9 cellular contexts compared by ENCODE assay signal in the genomic region with DNA sequence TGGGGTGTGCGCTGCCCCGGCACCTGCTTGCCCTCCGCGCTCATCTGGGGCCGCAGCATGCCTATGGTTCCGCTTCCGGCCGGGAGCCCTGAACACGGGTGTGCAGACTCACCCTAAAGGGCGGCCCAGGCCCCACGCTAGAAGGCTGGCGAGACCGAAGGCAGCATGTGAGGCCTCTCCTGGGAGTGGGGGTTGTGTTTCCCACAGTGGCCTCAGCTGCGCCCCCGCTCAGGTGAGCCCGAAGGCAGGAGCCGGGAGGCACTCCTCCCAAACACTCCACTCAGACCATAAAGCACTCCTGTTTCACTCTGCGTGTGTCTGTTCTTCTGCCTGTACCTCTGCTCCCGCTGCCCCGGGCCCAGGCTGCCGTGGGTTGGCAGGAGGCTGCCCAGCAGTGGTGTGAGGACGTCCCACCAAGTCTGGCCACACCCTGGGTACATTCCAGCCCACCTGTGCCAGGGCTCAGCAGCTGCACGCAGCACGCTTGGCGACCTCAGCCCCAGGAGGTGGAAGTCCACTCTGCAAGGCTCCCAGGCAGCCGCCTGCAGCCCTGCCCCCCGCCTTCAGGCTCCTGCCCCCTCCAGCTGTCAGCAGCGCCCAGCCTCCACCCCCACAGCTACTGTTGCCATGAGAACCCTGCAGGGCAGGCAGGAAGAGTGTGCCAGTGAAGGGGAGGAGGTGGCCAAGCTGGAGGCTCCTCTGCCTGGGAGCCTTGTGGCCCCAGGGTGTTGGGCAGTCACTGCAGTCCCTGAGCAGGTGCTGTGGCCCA. TPM values are rescaled to one million over a fixed set of nuclear protein-coding genes. Genes with fewer than 3 reads are reported as not detected.
DNase-seq lines count a peak whose midpoint lies in the region; ATAC-seq and TF ChIP-seq lines count a peak whose summit lies in the region.
"Had no signal": no experiment of that assay in that cellular context is flagged by ENCODE, and none has a peak within 500 bp of the region (broad histone marks: within the 10 kb centered on the region; RNA-seq: fewer than 3 reads in every experiment).

No MANE protein-coding gene starts in this region.

- no peaks in the 10 kb centered on the region for H3K9me3 ChIP-seq in CD8-positive, alpha-beta T cell (ENCODE audit: low read length)

- no peak overlapping the region for H3K4me3 Mint-ChIP-seq in activated CD8-positive, alpha-beta T cell treated with anti-CD3 and anti-CD28 coated beads, Interleukin-2, amount 10 ng/mL, durations not matched to agents 7 days and 5 days
- H3K4me3 Mint-ChIP-seq in activated T-helper 2 cell treated with anti-CD3 and anti-CD28 coated beads, Interferon-gamma antibody, Interleukin-2, Interleukin-4, amounts not matched to agents 10 μg/mL and 5 μg/mL and 100 μg/mL, durations not matched to agents 14 hours and 24 hours and 36 hours (ENCODE audit: low read depth), result no peak overlapping the region
- H3K4me3 Mint-ChIP-seq in CD8-positive, alpha-beta T cell, result no peak overlapping the region

- H3K4me1 ChIP-seq in CD8-positive, alpha-beta T cell (ENCODE audit: insufficient read depth, low read length), result peaks cover 16% of the 10 kb centered on the region

- H3K27me3 Mint-ChIP-seq in activated CD8-positive, alpha-beta T cell treated with anti-CD3 and anti-CD28 coated beads, Interleukin-2, amount 10 ng/mL, durations not matched to agents 7 days and 5 days (ENCODE audit: low read depth), result no peaks in the 10 kb centered on the region
- no peaks in the 10 kb centered on the region for H3K27me3 Mint-ChIP-seq in activated T-helper 2 cell treated with anti-CD3 and anti-CD28 coated beads, Interferon-gamma antibody, Interleukin-2, Interleukin-4, amounts not matched to agents 10 μg/mL and 5 μg/mL and 100 μg/mL, durations not matched to agents 14 hours and 24 hours and 36 hours (ENCODE audit: low read depth)
- H3K27me3 Mint-ChIP-seq in CD8-positive, alpha-beta T cell (ENCODE audit: low read depth), result no peaks in the 10 kb centered on the region

- no peak for TF ChIP-seq CTCF in CD8-positive, alpha-beta T cell (IDR thresholded peaks at IDR 0.05)

- peaks cover 11% of the 10 kb centered on the region for H3K36me3 Mint-ChIP-seq in activated CD8-positive, alpha-beta T cell treated with anti-CD3 and anti-CD28 coated beads, Interleukin-2, amount 10 ng/mL, durations not matched to agents 7 days and 5 days (ENCODE audit: low read depth)
- peaks cover 11% of the 10 kb centered on the region for H3K36me3 Mint-ChIP-seq in activated T-helper 2 cell treated with anti-CD3 and anti-CD28 coated beads, Interferon-gamma antibody, Interleukin-2, Interleukin-4, amounts not matched to agents 10 μg/mL and 5 μg/mL and 100 μg/mL, durations not matched to agents 14 hours and 24 hours and 36 hours (ENCODE audit: low read depth)
- H3K36me3 Mint-ChIP-seq in CD8-positive, alpha-beta T cell, result peaks cover 10% of the 10 kb centered on the region

- DNase-seq in DMS53 treated with DMSO at 0.1 percent for 48 hours (lab: John Stamatoyannopoulos, UW; ENCODE audit: unreplicated experiment) (peak; percentile 86), NCI-H2029 treated with DMSO at 0.1 percent for 48 hours (lab: John Stamatoyannopoulos, UW) (peak; percentile 42), left kidney (ENCODE audit: low read depth, low spot score) (peak; percentile 91)
- no peak for DNase-seq in activated CD8-positive, alpha-beta T cell treated with anti-CD3 and anti-CD28 coated beads, Interleukin-2, amount 10 ng/mL, durations not matched to agents 7 days and 5 days
- DNase-seq in activated T-helper 2 cell treated with anti-CD3 and anti-CD28 coated beads, Interferon-gamma antibody, Interleukin-2, Interleukin-4, amounts not matched to agents 10 μg/mL and 5 μg/mL and 100 μg/mL, durations not matched to agents 14 hours and 24 hours and 36 hours (ENCODE audit: low spot score), result no peak
- no peak for DNase-seq in activated effector memory CD4-positive, alpha-beta T cell treated with Interleukin-2 at 50 U/mL for 16 hours
- DNase-seq in CD8-positive, alpha-beta T cell, result no peak

- intact Hi-C loops in activated T-helper 2 cell treated with anti-CD3 and anti-CD28 coated beads, Interferon-gamma antibody, Interleukin-2, Interleukin-4, amounts not matched to agents 10 μg/mL and 5 μg/mL and 100 μg/mL, durations not matched to agents 14 hours and 24 hours and 36 hours (cut with micrococcal nuclease), result loop anchor here (10.0 kb wide), 1 partner anchor 334 kb away; the partner anchor contains the start of genes LRRC26 and TMEM210
- intact Hi-C loops in CD8-positive, alpha-beta T cell (cut with DNase I, micrococcal nuclease), result no loop called here

- peak overlapping the region; percentile 52 for H3K27ac Mint-ChIP-seq in activated CD8-positive, alpha-beta T cell treated with anti-CD3 and anti-CD28 coated beads, Interleukin-2, amount 10 ng/mL, durations not matched to agents 7 days and 5 days
- H3K27ac Mint-ChIP-seq in activated T-helper 2 cell treated with anti-CD3 and anti-CD28 coated beads, Interferon-gamma antibody, Interleukin-2, Interleukin-4, amounts not matched to agents 10 μg/mL and 5 μg/mL and 100 μg/mL, durations not matched to agents 14 hours and 24 hours and 36 hours, result no peak overlapping the region
- H3K27ac Mint-ChIP-seq in CD8-positive, alpha-beta T cell, result no peak overlapping the region

- no peak for ATAC-seq in activated CD8-positive, alpha-beta T cell treated with anti-CD3 and anti-CD28 coated beads, Interleukin-2, amount 10 ng/mL, durations not matched to agents 7 days and 5 days
- no peak for ATAC-seq in CD8-positive, alpha-beta T cell
- no peak for ATAC-seq in GM19395 (IDR thresholded peaks at IDR 0.05; ENCODE audit: unreplicated experiment)

- POLR2A ChIA-PET in activated CD8-positive, alpha-beta T cell treated with anti-CD3 and anti-CD28 coated beads, Interleukin-2, amount 10 ng/mL, durations not matched to agents 7 days and 5 days (lab: Charles Lee), result no interaction called here
- POLR2A ChIA-PET in CD8-positive, alpha-beta T cell (lab: Charles Lee), result no interaction called here

- H3K9me3 Mint-ChIP-seq in activated CD8-positive, alpha-beta T cell treated with anti-CD3 and anti-CD28 coated beads, Interleukin-2, amount 10 ng/mL, durations not matched to agents 7 days and 5 days (ENCODE audit: insufficient read depth), result no peaks in the 10 kb centered on the region
- H3K9me3 Mint-ChIP-seq in activated T-helper 2 cell treated with anti-CD3 and anti-CD28 coated beads, Interferon-gamma antibody, Interleukin-2, Interleukin-4, amounts not matched to agents 10 μg/mL and 5 μg/mL and 100 μg/mL, durations not matched to agents 14 hours and 24 hours and 36 hours, result no peaks in the 10 kb centered on the region
- H3K9me3 Mint-ChIP-seq in CD8-positive, alpha-beta T cell, result no peaks in the 10 kb centered on the region

- H3K4me3 ChIP-seq in CD8-positive, alpha-beta T cell (ENCODE audit: low read depth, low read length), result no peak overlapping the region

- CTCF ChIA-PET in activated CD8-positive, alpha-beta T cell treated with anti-CD3 and anti-CD28 coated beads, Interleukin-2, amount 10 ng/mL, durations not matched to agents 7 days and 5 days (lab: Charles Lee), result interaction anchor here (1.0 to 4.9 kb wide), 7 partner anchors 18 to 194 kb away, joined by 3 to 37 read pairs (median 6); partner anchors contain the start of genes ABCA2 and RABL6
- CTCF ChIA-PET in CD8-positive, alpha-beta T cell (lab: Charles Lee), result interaction anchor here (1.1 to 4.0 kb wide), 7 partner anchors 21 to 194 kb away, joined by 3 to 36 read pairs (median 8); partner anchors contain the start of gene CLIC3

- no peaks in the 10 kb centered on the region for H3K36me3 ChIP-seq in CD8-positive, alpha-beta T cell (ENCODE audit: insufficient read depth, low read length)

- H3K4me1 Mint-ChIP-seq in activated CD8-positive, alpha-beta T cell treated with anti-CD3 and anti-CD28 coated beads, Interleukin-2, amount 10 ng/mL, durations not matched to agents 7 days and 5 days (ENCODE audit: low read depth), result peaks cover 13% of the 10 kb centered on the region
- no peaks in the 10 kb centered on the region for H3K4me1 Mint-ChIP-seq in activated T-helper 2 cell treated with anti-CD3 and anti-CD28 coated beads, Interferon-gamma antibody, Interleukin-2, Interleukin-4, amounts not matched to agents 10 μg/mL and 5 μg/mL and 100 μg/mL, durations not matched to agents 14 hours and 24 hours and 36 hours (ENCODE audit: low read depth)
- H3K4me1 Mint-ChIP-seq in CD8-positive, alpha-beta T cell (ENCODE audit: low read depth), result peaks cover 16% of the 10 kb centered on the region

- no peaks in the 10 kb centered on the region for H3K27me3 ChIP-seq in CD8-positive, alpha-beta T cell (ENCODE audit: insufficient read depth, low read length)

- H3K27ac ChIP-seq in CD8-positive, alpha-beta T cell (ENCODE audit: low read depth, low read length), result no peak overlapping the region
- H3K27ac ChIP-seq: epithelial cell of prostate had no signal

RNA-seq across cellular contexts. Expression of gene AJM1, which starts 1.2 kb away (rescaled TPM):
- 1 to 10 TPM; 5.3 to 5.6 TPM for total RNA-seq in activated CD8-positive, alpha-beta T cell treated with anti-CD3 and anti-CD28 coated beads, Interleukin-2, amount 10 ng/mL, durations not matched to agents 7 days and 5 days
- total RNA-seq in activated T-helper 2 cell treated with anti-CD3 and anti-CD28 coated beads, Interferon-gamma antibody, Interleukin-2, Interleukin-4, amounts not matched to agents 10 μg/mL and 5 μg/mL and 100 μg/mL, durations not matched to agents 14 hours and 24 hours and 36 hours, result 5.0 and 5.1 TPM in 2 replicates
- total RNA-seq in CD8-positive, alpha-beta T cell, result 1 to 10 TPM; 1.7 to 2.1 TPM

RNA-seq across cellular contexts. Expression of gene PHPT1, which starts 8.1 kb away (rescaled TPM):
- 100 to 1,000 TPM; 108 to 119 TPM for total RNA-seq in activated CD8-positive, alpha-beta T cell treated with anti-CD3 and anti-CD28 coated beads, Interleukin-2, amount 10 ng/mL, durations not matched to agents 7 days and 5 days
- 127 and 133 TPM in 2 replicates for total RNA-seq in activated T-helper 2 cell treated with anti-CD3 and anti-CD28 coated beads, Interferon-gamma antibody, Interleukin-2, Interleukin-4, amounts not matched to agents 10 μg/mL and 5 μg/mL and 100 μg/mL, durations not matched to agents 14 hours and 24 hours and 36 hours
- 10 to 100 TPM; 15.7 to 17.1 TPM for total RNA-seq in CD8-positive, alpha-beta T cell

RNA-seq across cellular contexts. Expression of gene MAMDC4, which starts 11.1 kb away (rescaled TPM):
- total RNA-seq in activated CD8-positive, alpha-beta T cell treated with anti-CD3 and anti-CD28 coated beads, Interleukin-2, amount 10 ng/mL, durations not matched to agents 7 days and 5 days, result 10 to 100 TPM; 14.7 to 15.8 TPM
- 19.0 and 21.0 TPM in 2 replicates for total RNA-seq in activated T-helper 2 cell treated with anti-CD3 and anti-CD28 coated beads, Interferon-gamma antibody, Interleukin-2, Interleukin-4, amounts not matched to agents 10 μg/mL and 5 μg/mL and 100 μg/mL, durations not matched to agents 14 hours and 24 hours and 36 hours
- 1 to 10 TPM; 2.4 to 3.4 TPM for total RNA-seq in CD8-positive, alpha-beta T cell

RNA-seq across cellular contexts. Expression of gene EDF1, which starts 25.0 kb away (rescaled TPM):
- 100 to 1,000 TPM; 279 to 310 TPM for total RNA-seq in activated CD8-positive, alpha-beta T cell treated with anti-CD3 and anti-CD28 coated beads, Interleukin-2, amount 10 ng/mL, durations not matched to agents 7 days and 5 days
- total RNA-seq in activated T-helper 2 cell treated with anti-CD3 and anti-CD28 coated beads, Interferon-gamma antibody, Interleukin-2, Interleukin-4, amounts not matched to agents 10 μg/mL and 5 μg/mL and 100 μg/mL, durations not matched to agents 14 hours and 24 hours and 36 hours, result 381 and 410 TPM in 2 replicates
- total RNA-seq in CD8-positive, alpha-beta T cell, result 100 to 1,000 TPM; 198 to 200 TPM

RNA-seq across cellular contexts. Expression of gene RABL6, which starts 33.3 kb away (rescaled TPM):
- total RNA-seq in activated CD8-positive, alpha-beta T cell treated with anti-CD3 and anti-CD28 coated beads, Interleukin-2, amount 10 ng/mL, durations not matched to agents 7 days and 5 days, result 100 to 1,000 TPM; 117 to 118 TPM
- total RNA-seq in activated T-helper 2 cell treated with anti-CD3 and anti-CD28 coated beads, Interferon-gamma antibody, Interleukin-2, Interleukin-4, amounts not matched to agents 10 μg/mL and 5 μg/mL and 100 μg/mL, durations not matched to agents 14 hours and 24 hours and 36 hours, result 108 and 111 TPM in 2 replicates
- total RNA-seq in CD8-positive, alpha-beta T cell, result 10 to 100 TPM; 53.3 to 55.5 TPM

Comparison
In these comparisons a context has a peak if more than half of its experiments do, and no peak if none do; other contexts are left out.
1. DNase-seq: peak in DMS53 treated with DMSO at 0.1 percent for 48 hours (single experiment), NCI-H2029 treated with DMSO at 0.1 percent for 48 hours (single experiment) and left kidney (single experiment); none in activated CD8-positive, alpha-beta T cell treated with anti-CD3 and anti-CD28 coated beads, Interleukin-2, amount 10 ng/mL, durations not matched to agents 7 days and 5 days (single experiment), activated T-helper 2 cell treated with anti-CD3 and anti-CD28 coated beads, Interferon-gamma antibody, Interleukin-2, Interleukin-4, amounts not matched to agents 10 μg/mL and 5 μg/mL and 100 μg/mL, durations not matched to agents 14 hours and 24 hours and 36 hours (single experiment), activated effector memory CD4-positive, alpha-beta T cell treated with Interleukin-2 at 50 U/mL for 16 hours (single experiment) and CD8-positive, alpha-beta T cell (0 of 7).